29 cellular contexts compared by ENCODE assay signal in the genomic region with DNA sequence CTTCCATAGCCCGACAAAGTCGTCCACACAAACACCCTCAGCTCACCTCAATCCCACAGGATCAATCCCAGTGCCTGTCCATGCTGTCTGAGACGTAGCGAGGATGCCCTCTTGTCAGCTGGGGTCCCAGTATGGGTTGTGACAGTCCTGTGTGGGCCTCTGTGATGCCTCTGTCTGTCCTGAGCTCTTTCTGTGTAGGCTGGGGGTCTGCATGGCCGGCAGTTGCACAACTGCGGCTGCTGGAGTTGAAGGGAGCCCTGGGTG. TPM values are rescaled to one million over a fixed set of nuclear protein-coding genes. Genes with fewer than 3 reads are reported as not detected.
DNase-seq lines count a peak whose midpoint lies in the region; ATAC-seq, FAIRE-seq and TF ChIP-seq lines count a peak whose summit lies in the region.
"Had no signal": no experiment of that assay in that cellular context is flagged by ENCODE, and none has a peak within 500 bp of the region (broad histone marks: within the 10 kb centered on the region; RNA-seq: fewer than 3 reads in every experiment).

No MANE protein-coding gene starts in this region.

- no peak for DNase-seq in activated CD8-positive, alpha-beta T cell treated with anti-CD3 and anti-CD28 coated beads, Interleukin-2, amount 10 ng/mL, durations not matched to agents 7 days and 5 days
- DNase-seq in activated CD8-positive, alpha-beta T cell treated with anti-CD3 and anti-CD28 coated beads for 36 hours = no peak
- DNase-seq in IMR-90 = no peak
- DNase-seq in GM12878 (ENCODE audit: low read depth, low spot score) = no peak
- DNase-seq in spleen = no peak
- no peak for DNase-seq in HCEC 1CT
- DNase-seq: gastrocnemius medialis; kidney glomerular epithelial cell; lower lobe of right lung; midbrain; natural killer cell; NCI-H1436 treated with DMSO at 0.1 percent for 48 hours; NCI-H345; NCI-H748 treated with DMSO at 0.1 percent for 48 hours; stimulated activated naive CD8-positive, alpha-beta T cell treated with anti-CD3 and anti-CD28 coated beads, Interleukin-15, Interleukin-2, amounts not matched to agents 100 U/mL and 50 U/mL, for 24 hours; SW 1271; uterus had no signal

- no peaks in the 10 kb centered on the region for H3K79me2 ChIP-seq in GM12878 (ENCODE audit: control insufficient read depth, insufficient read depth, low read length)

- H3K4ac ChIP-seq in IMR-90 (ENCODE audit: low read depth, low read length) = no peak overlapping the region

- H3K79me1 ChIP-seq in IMR-90 (ENCODE audit: low read depth in 1 of 2, low read length in 2 of 2) = no peaks in the 10 kb centered on the region

- ATAC-seq in activated CD8-positive, alpha-beta T cell treated with anti-CD3 and anti-CD28 coated beads, Interleukin-2, amount 10 ng/mL, durations not matched to agents 7 days and 5 days = no peak
- no peak for ATAC-seq in activated CD8-positive, alpha-beta T cell treated with anti-CD3 and anti-CD28 coated beads for 36 hours
- ATAC-seq in IMR-90 (ENCODE audit: low read depth) (no peak), GM12878 (no peak; the same call in 2 of the 3 replicates), GM18517 (IDR thresholded peaks at IDR 0.05; ENCODE audit: unreplicated experiment) (no peak), GM21576 (IDR thresholded peaks at IDR 0.05; ENCODE audit: unreplicated experiment) (no peak)
- ATAC-seq: gastrocnemius medialis; lower lobe of right lung; natural killer cell; stimulated activated naive CD8-positive, alpha-beta T cell treated with anti-CD3 and anti-CD28 coated beads, Interleukin-15, Interleukin-2, amounts not matched to agents 100 U/mL and 50 U/mL, for 24 hours had no signal

- no peak for TF ChIP-seq POLR2A in IMR-90 (IDR thresholded peaks at IDR 0.05; ENCODE audit: low read depth, low read length)
- TF ChIP-seq POLR2A in GM12878 (IDR thresholded peaks at IDR 0.05; ENCODE audit: low read depth, low read length) = no peak
- no peak for TF ChIP-seq POLR2A in spleen (IDR thresholded peaks at IDR 0.05)

- no peak overlapping the region for H4K5ac ChIP-seq in IMR-90 (ENCODE audit: low read depth, low read length)

- no peak overlapping the region for H3K23ac ChIP-seq in IMR-90 (ENCODE audit: low read depth, low read length)

- H2BK15ac ChIP-seq in IMR-90 (ENCODE audit: low read depth, low read length) = no peak overlapping the region

- H3K4me3 Mint-ChIP-seq in activated CD8-positive, alpha-beta T cell treated with anti-CD3 and anti-CD28 coated beads, Interleukin-2, amount 10 ng/mL, durations not matched to agents 7 days and 5 days = no peak overlapping the region
- no peak overlapping the region for H3K4me3 Mint-ChIP-seq in activated CD8-positive, alpha-beta T cell treated with anti-CD3 and anti-CD28 coated beads for 36 hours
- H3K4me3 Mint-ChIP-seq: CD4-positive, alpha-beta T cell; natural killer cell; WTC11 had no signal

- H3K27ac ChIP-seq in IMR-90 (ENCODE audit: insufficient read depth, low read length) (no peak overlapping the region), GM12878 (ENCODE audit: control insufficient read depth, insufficient read depth) (no peak overlapping the region), spleen (peak overlapping the region in 6 of 8 donors; percentile 1 to 80 (median 70))
- H3K27ac ChIP-seq: gastrocnemius medialis, lower lobe of right lung, testis, uterus had no signal

- no peak for TF ChIP-seq RAD21 in IMR-90 (IDR thresholded peaks at IDR 0.05; ENCODE audit: low read length)
- no peak for TF ChIP-seq RAD21 in GM12878 (IDR thresholded peaks at IDR 0.05; ENCODE audit: insufficient read depth, low read depth, low read length)

- no peak overlapping the region for H2BK5ac ChIP-seq in IMR-90 (ENCODE audit: low read depth, low read length, poor library complexity, severe bottlenecking)

- H4K20me1 ChIP-seq in IMR-90 (ENCODE audit: insufficient read depth, low read length) = no peaks in the 10 kb centered on the region
- no peaks in the 10 kb centered on the region for H4K20me1 ChIP-seq in GM12878 (ENCODE audit: control insufficient read depth, insufficient read depth)

- dilution Hi-C loops in IMR-90 (cut with HindIII; ENCODE audit: low sequenced_read_pairs, unreplicated experiment) = no loop called here

- no peak for FAIRE-seq in GM12878 (lab: Jason Lieb, UNC)
- FAIRE-seq: D721Med, H54, RCC 7860 had no signal

- SMC1A ChIA-PET in GM12878 (lab: Charles Lee; ENCODE audit: uncharacterized antibody, unreplicated experiment) = interaction anchor here (0.9 kb wide), 1 partner anchor 30 kb away, joined by 3 read pairs; no protein-coding TSS in a partner anchor

- H3K36me3 ChIP-seq in IMR-90 (ENCODE audit: control insufficient read depth, insufficient read depth, low read length) = no peaks in the 10 kb centered on the region
- no peaks in the 10 kb centered on the region for H3K36me3 ChIP-seq in GM12878 (ENCODE audit: control insufficient read depth in 2 of 2, insufficient read depth in 2 of 2, low read length in 1 of 2)
- H3K36me3 ChIP-seq in spleen = no peaks in the 10 kb centered on the region
- H3K36me3 ChIP-seq: gastrocnemius medialis, lower lobe of right lung, uterus had no signal

- H3K4me1 ChIP-seq in IMR-90 (ENCODE audit: control insufficient read depth, insufficient read depth, low read length) (no peaks in the 10 kb centered on the region), GM12878 (ENCODE audit: control insufficient read depth, insufficient read depth, low read length) (peaks cover 7% of the 10 kb centered on the region), spleen (peaks cover 0 to 32% (median 13%) of the 10 kb centered on the region in 6 donors)
- H3K4me1 ChIP-seq: gastrocnemius medialis, lower lobe of right lung, uterus had no signal

- H2AFZ ChIP-seq in IMR-90 (replicated peaks; ENCODE audit: low read length, poor library complexity) (no peak overlapping the region), GM12878 (ENCODE audit: control insufficient read depth, low read depth, low read length) (peak overlapping the region; percentile 23; the same call in 1 of the 2 replicates)

- H3K56ac ChIP-seq in IMR-90 (ENCODE audit: extremely low read depth, insufficient read depth, low read length) = no peak overlapping the region

- POLR2A ChIA-PET in activated CD8-positive, alpha-beta T cell treated with anti-CD3 and anti-CD28 coated beads, Interleukin-2, amount 10 ng/mL, durations not matched to agents 7 days and 5 days (lab: Charles Lee) = no interaction called here
- POLR2A ChIA-PET in activated CD8-positive, alpha-beta T cell treated with anti-CD3 and anti-CD28 coated beads for 36 hours (lab: Charles Lee) = interaction anchor here (0.6 kb wide), 1 partner anchor 251 kb away, joined by 3 read pairs; no protein-coding TSS in a partner anchor
- POLR2A ChIA-PET in IMR-90 (lab: Charles Lee; ENCODE audit: unreplicated experiment) (no interaction called here), GM12878 (lab: Charles Lee) (no interaction called here)

- H3K9me3 ChIP-seq in IMR-90 (ENCODE audit: control insufficient read depth, insufficient read depth, low read length) (no peaks in the 10 kb centered on the region), GM12878 (replicated peaks; ENCODE audit: control insufficient read depth, insufficient read depth, low read length) (no peaks in the 10 kb centered on the region), spleen (no peaks in the 10 kb centered on the region)
- H3K9me3 ChIP-seq: gastrocnemius medialis, lower lobe of right lung, testis, uterus had no signal

- H3K36me3 Mint-ChIP-seq in activated CD8-positive, alpha-beta T cell treated with anti-CD3 and anti-CD28 coated beads, Interleukin-2, amount 10 ng/mL, durations not matched to agents 7 days and 5 days (ENCODE audit: low read depth) = no peaks in the 10 kb centered on the region
- H3K36me3 Mint-ChIP-seq in activated CD8-positive, alpha-beta T cell treated with anti-CD3 and anti-CD28 coated beads for 36 hours (ENCODE audit: low read depth) = no peaks in the 10 kb centered on the region
- H3K36me3 Mint-ChIP-seq: natural killer cell, WTC11 had no signal

- H3K27me3 ChIP-seq in IMR-90 (ENCODE audit: control insufficient read depth, insufficient read depth, low read length) (no peaks in the 10 kb centered on the region; the same call in 1 of the 2 replicates), GM12878 (replicated peaks in 1 of 2; ENCODE audit: control insufficient read depth in 2 of 2, insufficient read depth in 2 of 2, low read length in 1 of 2) (no peaks in the 10 kb centered on the region; a peak in 1 of 4 replicates), spleen (replicated peaks in 1 of 7) (no peaks in the 10 kb centered on the region)
- H3K27me3 ChIP-seq: gastrocnemius medialis, testis, uterus had no signal

- H4K8ac ChIP-seq in IMR-90 (ENCODE audit: low read depth in 2 of 2, low read length in 2 of 2) = no peak overlapping the region

- H3K4me2 ChIP-seq in IMR-90 (ENCODE audit: low read depth, low read length) = no peak overlapping the region
- peak overlapping the region; percentile 12; the same call in 1 of the 2 replicates for H3K4me2 ChIP-seq in GM12878 (ENCODE audit: control insufficient read depth, insufficient read depth)

- TF ChIP-seq EP300 in GM12878 (IDR thresholded peaks at IDR 0.05; ENCODE audit: borderline replicate concordance in 1 of 2, control insufficient read depth in 1 of 2, low read depth in 2 of 2, low read length in 2 of 2) = no peak

- H3K9ac ChIP-seq in IMR-90 (ENCODE audit: low read depth, low read length) (no peak overlapping the region), GM12878 (ENCODE audit: control insufficient read depth, insufficient read depth, low read length) (no peak overlapping the region)

- H3K9me3 Mint-ChIP-seq in activated CD8-positive, alpha-beta T cell treated with anti-CD3 and anti-CD28 coated beads, Interleukin-2, amount 10 ng/mL, durations not matched to agents 7 days and 5 days (ENCODE audit: insufficient read depth) = no peaks in the 10 kb centered on the region
- H3K9me3 Mint-ChIP-seq in activated CD8-positive, alpha-beta T cell treated with anti-CD3 and anti-CD28 coated beads for 36 hours = no peaks in the 10 kb centered on the region
- H3K9me3 Mint-ChIP-seq: CD4-positive, alpha-beta T cell; natural killer cell; WTC11 had no signal

- no peak overlapping the region for H4K91ac ChIP-seq in IMR-90 (ENCODE audit: insufficient read depth, low read depth, low read length)

- intact Hi-C loops in activated CD8-positive, alpha-beta T cell treated with anti-CD3 and anti-CD28 coated beads for 36 hours (cut with micrococcal nuclease) = no loop called here
- intact Hi-C loops in IMR-90 (cut with micrococcal nuclease) (no loop called here), GM12878 (cut with micrococcal nuclease; ENCODE audit: unreplicated experiment) (no loop called here), spleen (cut with DNase I; ENCODE audit: low total_unique reads) (no loop called here)

- WGBS in IMR-90 (ENCODE audit: extremely low coverage in 2 of 2, insufficient read length in 1 of 2), 2 experiments = no CpG with 5 or more reads among the region's 6 CpGs
- 29% methylated on average over 6 of the region's 6 CpGs for WGBS in GM12878 (ENCODE audit: insufficient coverage, insufficient replicate concordance, low lambda C conversion rate, missing lambda C conversion rate)
- 27 to 66% (median 53%) methylated on average over 4 to 6 of the region's 6 CpGs for WGBS in spleen, 5 donors

- in situ Hi-C loops in IMR-90 (cut with MboI; ENCODE audit: low sequenced_read_pairs) = no loop called here
- in situ Hi-C loops in GM12878 (cut with MboI) = no loop called here

- H2BK120ac ChIP-seq in IMR-90 (ENCODE audit: low read depth, low read length) = 0 out of 2 replicates have a peak overlapping the region, but pooled peaks have one; percentile 23

- H2AK9ac ChIP-seq in IMR-90 (replicated peaks; ENCODE audit: low read depth, low read length, poor library complexity) = no peak overlapping the region

- no peak overlapping the region for H3K14ac ChIP-seq in IMR-90 (replicated peaks; ENCODE audit: low read depth, low read length)

- CTCF ChIA-PET in activated CD8-positive, alpha-beta T cell treated with anti-CD3 and anti-CD28 coated beads, Interleukin-2, amount 10 ng/mL, durations not matched to agents 7 days and 5 days (lab: Charles Lee) = interaction anchor here (1.2 kb wide), 1 partner anchor 61 kb away, joined by 3 read pairs; no protein-coding TSS in a partner anchor
- CTCF ChIA-PET in activated CD8-positive, alpha-beta T cell treated with anti-CD3 and anti-CD28 coated beads for 36 hours (lab: Charles Lee) = interaction anchor here (1.1 to 1.5 kb wide), 2 partner anchors 19 to 72 kb away, joined by 4 to 5 read pairs; no protein-coding TSS in a partner anchor
- CTCF ChIA-PET in IMR-90 (lab: Yijun Ruan, JAX) (no interaction called here), GM12878 (lab: Yijun Ruan, JAX) (no interaction called here)

- peaks cover 5% of the 10 kb centered on the region; the same call in 1 of the 2 replicates for H3K9me1 ChIP-seq in IMR-90 (ENCODE audit: insufficient read depth, low read length)

- 0 out of 2 replicates have a peak overlapping the region, but pooled peaks have one; percentile 26 for H2AK5ac ChIP-seq in IMR-90 (ENCODE audit: low read depth, low read length)

- peak overlapping the region; percentile 31 for H3K27ac Mint-ChIP-seq in activated CD8-positive, alpha-beta T cell treated with anti-CD3 and anti-CD28 coated beads, Interleukin-2, amount 10 ng/mL, durations not matched to agents 7 days and 5 days
- H3K27ac Mint-ChIP-seq in activated CD8-positive, alpha-beta T cell treated with anti-CD3 and anti-CD28 coated beads for 36 hours = no peak overlapping the region
- H3K27ac Mint-ChIP-seq: CD4-positive, alpha-beta T cell; natural killer cell; WTC11 had no signal

- RAD21 ChIA-PET in GM12878 (lab: Charles Lee; ENCODE audit: unreplicated experiment) = no interaction called here

- no peak for TF ChIP-seq CTCF in activated CD8-positive, alpha-beta T cell treated with anti-CD3 and anti-CD28 coated beads for 36 hours (IDR thresholded peaks at IDR 0.05)
- TF ChIP-seq CTCF in IMR-90 (conservative IDR thresholded peaks at IDR 0.05; ENCODE audit: low read depth, low read length) = no peak
- TF ChIP-seq CTCF in GM12878 (IDR thresholded peaks at IDR 0.05 in 2 of 3, conservative IDR thresholded peaks at IDR 0.05 in 1 of 3; ENCODE audit: control insufficient read depth in 2 of 3, extremely low read depth in 1 of 3, insufficient read depth in 1 of 3, low read depth in 3 of 3, low read length in 3 of 3) = no peak
- TF ChIP-seq CTCF in spleen (IDR thresholded peaks at IDR 0.05 in 8 of 11, conservative IDR thresholded peaks at IDR 0.05 in 3 of 11) = no peak

- H3K18ac ChIP-seq in IMR-90 (ENCODE audit: low read depth, low read length) = no peak overlapping the region

- no peak overlapping the region for H2BK20ac ChIP-seq in IMR-90 (ENCODE audit: low read depth, low read length)

- H3K27me3 Mint-ChIP-seq in activated CD8-positive, alpha-beta T cell treated with anti-CD3 and anti-CD28 coated beads, Interleukin-2, amount 10 ng/mL, durations not matched to agents 7 days and 5 days (ENCODE audit: low read depth) = no peaks in the 10 kb centered on the region
- no peaks in the 10 kb centered on the region for H3K27me3 Mint-ChIP-seq in activated CD8-positive, alpha-beta T cell treated with anti-CD3 and anti-CD28 coated beads for 36 hours
- H3K27me3 Mint-ChIP-seq: CD4-positive, alpha-beta T cell had no signal

- BruUV-seq in IMR-90 (replicated peaks; lab: Mats Ljungman, UMichigan) (no TSS peak), GM12878 (replicated peaks; lab: Mats Ljungman, UMichigan) (no TSS peak)

- H3K4me1 Mint-ChIP-seq in activated CD8-positive, alpha-beta T cell treated with anti-CD3 and anti-CD28 coated beads, Interleukin-2, amount 10 ng/mL, durations not matched to agents 7 days and 5 days (ENCODE audit: low read depth) = peaks cover 24% of the 10 kb centered on the region
- peaks cover 23% of the 10 kb centered on the region for H3K4me1 Mint-ChIP-seq in activated CD8-positive, alpha-beta T cell treated with anti-CD3 and anti-CD28 coated beads for 36 hours (ENCODE audit: low read depth)

- H3K4me3 ChIP-seq in IMR-90 (ENCODE audit: insufficient read depth, low read depth, low read length) (no peak overlapping the region), GM12878 (no peak overlapping the region), spleen (peak overlapping the region in 1 of 8 donors; percentile 7)
- H3K4me3 ChIP-seq: gastrocnemius medialis, lower lobe of right lung, testis, uterus had no signal

RNA-seq across cellular contexts. Expression of gene ANTXRL, which starts 12.4 kb away (rescaled TPM):
- total RNA-seq in activated CD8-positive, alpha-beta T cell treated with anti-CD3 and anti-CD28 coated beads, Interleukin-2, amount 10 ng/mL, durations not matched to agents 7 days and 5 days = not detected
- not detected for total RNA-seq in activated CD8-positive, alpha-beta T cell treated with anti-CD3 and anti-CD28 coated beads for 36 hours
- total RNA-seq in IMR-90 (2012; rRNA removed) (not detected in 2 replicates), GM12878 (2014; rRNA removed) (not detected in 2 replicates), GM12878 (2014; rRNA removed; fragmentation: Illumina TruSeq; extraction: Trizol) (not detected in 2 replicates), GM12878 (2021) (not detected in 2 replicates), spleen (1 to 10 TPM in 1 of 7 donors, under 1 TPM in 4, not detected in 2; 0.20 to 1.1 (median 0.42) TPM)
- polyA plus RNA-seq in IMR-90 (2012; rRNA removed) (not detected in 2 replicates), GM12878 (2011; rRNA removed) (not detected in 2 replicates), GM12878 (2014; fragmentation: Illumina TruSeq; extraction: Trizol) (not detected in 2 replicates), GM12878 (2014; fragmentation: Nextera tagmentation; extraction: Ambion mirVana) (not detected), GM12878 (2014; rRNA removed) (not detected in 2 replicates), GM12878 (2016; fragmentation: Nextera tagmentation; extraction: Ambion mirVana) (not detected), spleen (under 1 TPM in 2 of 3 donors, not detected in 1; 0.03 to 0.42 TPM)
- not detected in 2 replicates for polyA plus RNA-seq in IMR-90 (2012; cell fraction: cytosol; rRNA removed)
- polyA plus RNA-seq in IMR-90 (2012; cell fraction: nucleus; rRNA removed; ENCODE audit: low replicate concordance) = 0.03 TPM in 1 of 2 replicates, not detected in the other
- not detected in 2 replicates for total RNA-seq in GM12878 (2013; cell fraction: nucleolus; rRNA removed)
- not detected for polyA plus RNA-seq in GM12878 (2011; ENCODE audit: low read depth)
- polyA plus RNA-seq in GM12878 (2011; cell fraction: cytosol; rRNA removed) = not detected in 2 replicates
- 0.13 TPM in 1 of 2 replicates, not detected in the other for polyA plus RNA-seq in GM12878 (2011; cell fraction: nucleus; rRNA removed)
- not detected in 2 replicates for polyA plus RNA-seq in GM12878 (2012)
- polyA minus RNA-seq in GM12878 (2011; rRNA and poly(A)+ RNA removed) = not detected in 2 replicates
- not detected in 2 replicates for polyA minus RNA-seq in GM12878 (2011; cell fraction: cytosol; rRNA and poly(A)+ RNA removed)
- polyA minus RNA-seq in GM12878 (2011; cell fraction: nucleus; rRNA and poly(A)+ RNA removed) = not detected in 2 replicates
- total RNA-seq: CD4-positive, alpha-beta T cell; gastrocnemius medialis; LHCN-M2; lower lobe of right lung; natural killer cell; omental fat pad; renal cortical epithelial cell; skeletal muscle tissue; WTC11 had no signal

Comparison
In these comparisons a context has a peak if more than half of its experiments do, and no peak if none do; other contexts are left out.
1. H3K27ac ChIP-seq: peak in spleen (6 of 8); none in IMR-90 (single experiment) and GM12878 (single experiment).
2. CTCF ChIA-PET loops: an anchor here in activated CD8-positive, alpha-beta T cell treated with anti-CD3 and anti-CD28 coated beads, Interleukin-2, amount 10 ng/mL, durations not matched to agents 7 days and 5 days (1.2 kb wide) and activated CD8-positive, alpha-beta T cell treated with anti-CD3 and anti-CD28 coated beads for 36 hours (1.1 to 1.5 kb wide); none called in IMR-90 and GM12878.